Comparison of ENCODE assay signal across 21 cellular contexts in genomic region chr12:47094804-47095203, GRCh38. TPM values are rescaled to one million over a fixed set of nuclear protein-coding genes. Genes with fewer than 3 reads are reported as not detected.
A peak's percentile ranks its signal among the peaks of the same experiment; 100 is the strongest.
DNase-seq lines count a peak whose midpoint lies in the region; ATAC-seq, FAIRE-seq and TF ChIP-seq lines count a peak whose summit lies in the region.
"Had no signal": no experiment of that assay in that cellular context is flagged by ENCODE, and none has a peak within 500 bp of the region (broad histone marks: within the 10 kb centered on the region; RNA-seq: fewer than 3 reads in every experiment).

No MANE protein-coding gene starts in this region.

- TF ChIP-seq RAD21 in A549 (conservative IDR thresholded peaks at IDR 0.05 in 1 of 2, IDR thresholded peaks at IDR 0.05 in 1 of 2), result peak in 1 of 2 experiments; percentile 24; a peak in 1 of 5 replicates

- peak overlapping the region; percentile 15; the same call in 1 of the 3 replicates for H3K4me3 ChIP-seq in A549
- H3K4me3 ChIP-seq in GM23248, result no peak overlapping the region
- no peak overlapping the region for H3K4me3 ChIP-seq in RWPE2 (ENCODE audit: severe bottlenecking)
- H3K4me3 ChIP-seq: sigmoid colon had no signal

- WGBS in A549 (ENCODE audit: missing lambda C conversion rate), result 0% methylated on average over 4 of the region's 4 CpGs
- 90 to 91% methylated on average over 4 of the region's 4 CpGs for whole genome bisulfite sequencing in GM23248 (ENCODE audit: low coverage in 1 of 2, low lambda C conversion rate in 2 of 2, missing lambda C conversion rate in 2 of 2), 2 experiments

- H3K4me2 ChIP-seq in A549 (peak overlapping the region; percentile 70), GM23248 (ENCODE audit: unreplicated experiment) (peak overlapping the region; percentile 54)

- H4K20me1 ChIP-seq in GM23248 (ENCODE audit: insufficient read depth), result no peaks in the 10 kb centered on the region

- no peaks in the 10 kb centered on the region for H3K9me2 ChIP-seq in GM23248 (ENCODE audit: insufficient read depth)

- ATAC-seq in A549, result peak in 1 of 2 experiments; percentile 60; a peak in 3 of 6 replicates
- no peak for ATAC-seq in RWPE2 (ENCODE audit: low read depth)
- ATAC-seq in foreskin keratinocyte, result peak; percentile 64
- no peak for ATAC-seq in HG03108 (IDR thresholded peaks at IDR 0.05; ENCODE audit: unreplicated experiment)
- ATAC-seq in GM18858 (IDR thresholded peaks at IDR 0.05; ENCODE audit: unreplicated experiment), result no peak
- ATAC-seq in Right ventricle myocardium inferior, result no peak
- ATAC-seq: HepG2, left colon had no signal

- no peaks in the 10 kb centered on the region for H3K79me2 ChIP-seq in GM23248 (ENCODE audit: insufficient read depth)

- H3K36me3 ChIP-seq in GM23248 (ENCODE audit: low read depth) (no peaks in the 10 kb centered on the region), RWPE2 (ENCODE audit: low read depth) (peaks cover 4% of the 10 kb centered on the region; the same call in 1 of the 2 replicates)
- H3K36me3 ChIP-seq: sigmoid colon had no signal

- peaks cover 22% of the 10 kb centered on the region for H3K9me3 ChIP-seq in A549
- no peaks in the 10 kb centered on the region for H3K9me3 ChIP-seq in GM23248 (ENCODE audit: low read depth)
- no peaks in the 10 kb centered on the region for H3K9me3 ChIP-seq in RWPE2 (ENCODE audit: severe bottlenecking)
- H3K9me3 ChIP-seq: sigmoid colon had no signal

- peaks cover 19% of the 10 kb centered on the region; the same call in 1 of the 2 replicates for H3F3A ChIP-seq in GM23248 (ENCODE audit: insufficient read depth)

- TF ChIP-seq EP300 in A549 (IDR thresholded peaks at IDR 0.05), result peak; percentile 64 to 69; a peak in 2 of 5 replicates

- peak in 1 of 2 experiments; percentile 89 for DNase-seq in A549 (ENCODE audit: low read depth in 1 of 2, low spot score in 1 of 2)
- DNase-seq in GM23248, result no peak
- no peak for DNase-seq in RWPE2 (ENCODE audit: low spot score)
- DNase-seq in foreskin keratinocyte, result peak in 1 of 2 donors; percentile 85
- no peak for DNase-seq in Right ventricle myocardium inferior (ENCODE audit: missing footprints)
- no peak for DNase-seq in NK-92 (lab: John Stamatoyannopoulos, UW; ENCODE audit: unreplicated experiment)
- DNase-seq: effector CD4-positive, alpha-beta T cell; HCEC 1CT; hippocampal formation; left colon; NCI-H1092; NCI-H2107; SHP77; sigmoid colon; stimulated activated CD4-positive, alpha-beta T cell treated with anti-CD3 and anti-CD28 coated beads, Interleukin-4, amount 100 ng/mL, for 24 hours; stimulated activated CD8-positive, alpha-beta memory T cell treated with anti-CD3 and anti-CD28 coated beads, Interleukin-4, amount 100 ng/mL, for 48 hours; T-helper 2 cell had no signal

- H3K4me1 ChIP-seq in A549, result peaks cover 72% of the 10 kb centered on the region
- peaks cover 35% of the 10 kb centered on the region for H3K4me1 ChIP-seq in GM23248 (ENCODE audit: insufficient read depth)
- H3K4me1 ChIP-seq in RWPE2 (ENCODE audit: insufficient read depth, poor library complexity, severe bottlenecking), result peaks cover 51% of the 10 kb centered on the region
- peaks cover 46% of the 10 kb centered on the region for H3K4me1 ChIP-seq in foreskin keratinocyte

- H2AFZ ChIP-seq in GM23248, result no peak overlapping the region

- H3K27ac ChIP-seq in A549 (peak overlapping the region; percentile 91), GM23248 (no peak overlapping the region), RWPE2 (ENCODE audit: poor library complexity, severe bottlenecking) (peak overlapping the region; percentile 99), foreskin keratinocyte (peak overlapping the region; percentile 69)

- no peak for TF ChIP-seq POLR2A in A549 (IDR thresholded peaks at IDR 0.05; ENCODE audit: low read length)

- CTCF ChIA-PET in A549 (lab: Yijun Ruan, JAX), result interaction anchor here (1.0 to 2.3 kb wide), 7 partner anchors 12 to 302 kb away, joined by 3 to 17 read pairs (median 7); partner anchors contain the start of genes AMIGO2 and PCED1B

- in situ Hi-C loops in GM23248 (cut with MboI), result no loop called here

- intact Hi-C loops in Right ventricle myocardium inferior (cut with DNase I), result no loop called here

- FAIRE-seq in A549 (lab: Jason Lieb, UNC), result no peak
- FAIRE-seq: GM12892, HepG2 had no signal

- no peak overlapping the region for H3K9ac ChIP-seq in GM23248

- POLR2A ChIA-PET in A549 (lab: Yijun Ruan, JAX), result interaction anchor here (0.8 to 4.6 kb wide), 14 partner anchors 9 to 303 kb away, joined by 3 to 59 read pairs (median 12); partner anchors contain the start of genes AMIGO2 and PCED1B

- no peak for TF ChIP-seq CTCF in A549 (IDR thresholded peaks at IDR 0.05)
- no peak for TF ChIP-seq CTCF in RWPE2 (IDR thresholded peaks at IDR 0.05; ENCODE audit: poor library complexity, severe bottlenecking)
- TF ChIP-seq CTCF in foreskin keratinocyte (conservative IDR thresholded peaks at IDR 0.05), result no peak

- H3K27me3 ChIP-seq in GM23248 (replicated peaks; ENCODE audit: insufficient read depth) (no peaks in the 10 kb centered on the region), RWPE2 (ENCODE audit: insufficient read depth, poor library complexity, severe bottlenecking) (no peaks in the 10 kb centered on the region), foreskin keratinocyte (no peaks in the 10 kb centered on the region)
- H3K27me3 ChIP-seq: sigmoid colon had no signal

TF ChIP-seq in A549, 52 proteins besides CTCF, POLR2A, EP300 and RAD21 (continues in another document):
- TF ChIP-seq HOXA7 (CRISPR knock-in tag; IDR thresholded peaks at IDR 0.05) (no peak), POLR2AphosphoS2 (conservative IDR thresholded peaks at IDR 0.05; ENCODE audit: low read length) (no peak), SREBF2 (IDR thresholded peaks at IDR 0.05) (no peak), ZFP36 (IDR thresholded peaks at IDR 0.05; ENCODE audit: borderline replicate concordance, partially characterized antibody) (no peak), RARB (CRISPR knock-in tag; IDR thresholded peaks at IDR 0.05) (no peak), CBX8 (IDR thresholded peaks at IDR 0.05) (no peak), FOSL2 (IDR thresholded peaks at IDR 0.05) (peak; percentile 13; the same call in 1 of the 2 replicates), FOSL2 (CRISPR knock-in tag; IDR thresholded peaks at IDR 0.05) (peak; percentile 78), GATA3 (IDR thresholded peaks at IDR 0.05; ENCODE audit: borderline replicate concordance) (peak; percentile 77), ZNF302 (CRISPR knock-in tag; IDR thresholded peaks at IDR 0.05) (0 out of 2 replicates have a peak, but pooled peaks have one; percentile 44), CBX2 (IDR thresholded peaks at IDR 0.05; ENCODE audit: borderline replicate concordance, low read depth) (no peak), BHLHE40 (IDR thresholded peaks at IDR 0.05; ENCODE audit: low read depth, low read length) (0 out of 2 replicates have a peak, but pooled peaks have one; percentile 14), PHF8 (IDR thresholded peaks at IDR 0.05; ENCODE audit: borderline replicate concordance, low read depth) (no peak), ATOH8 (CRISPR knock-in tag; IDR thresholded peaks at IDR 0.05; ENCODE audit: low read depth) (0 out of 2 replicates have a peak, but pooled peaks have one; percentile 51), EHMT2 (IDR thresholded peaks at IDR 0.05; ENCODE audit: low read depth) (no peak), CHD4 (IDR thresholded peaks at IDR 0.05; ENCODE audit: borderline replicate concordance) (no peak), NR3C1 (IDR thresholded peaks at IDR 0.05) (no peak)
- TF ChIP-seq, protein P1, sequence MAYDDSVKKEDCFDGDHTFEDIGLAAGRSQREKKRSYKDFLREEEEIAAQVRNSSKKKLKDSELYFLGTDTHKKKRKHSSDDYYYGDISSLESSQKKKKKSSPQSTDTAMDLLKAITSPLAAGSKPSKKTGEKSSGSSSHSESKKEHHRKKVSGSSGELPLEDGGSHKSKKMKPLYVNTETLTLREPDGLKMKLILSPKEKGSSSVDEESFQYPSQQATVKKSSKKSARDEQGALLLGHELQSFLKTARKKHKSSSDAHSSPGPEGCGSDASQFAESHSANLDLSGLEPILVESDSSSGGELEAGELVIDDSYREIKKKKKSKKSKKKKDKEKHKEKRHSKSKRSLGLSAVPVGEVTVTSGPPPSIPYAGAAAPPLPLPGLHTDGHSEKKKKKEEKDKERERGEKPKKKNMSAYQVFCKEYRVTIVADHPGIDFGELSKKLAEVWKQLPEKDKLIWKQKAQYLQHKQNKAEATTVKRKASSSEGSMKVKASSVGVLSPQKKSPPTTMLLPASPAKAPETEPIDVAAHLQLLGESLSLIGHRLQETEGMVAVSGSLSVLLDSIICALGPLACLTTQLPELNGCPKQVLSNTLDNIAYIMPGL (CRISPR knock-in tag; IDR thresholded peaks at IDR 0.05; ENCODE audit: borderline replicate concordance), result no peak

RNA-seq across cellular contexts. Expression of gene AMIGO2, which starts 15.0 kb away (rescaled TPM):
- polyA plus RNA-seq in A549 (2011; rRNA removed) (636 and 690 TPM in 2 replicates), A549 (2017; fragmentation: RNase III; extraction: RNeasy Plus Mini Kit Qiagen cat#74134 plus additional on column Dnase treatment) (196 to 288 TPM (median 273 TPM) in 3 replicates), GM23248 (2016; fragmentation: Nextera tagmentation; extraction: Ambion mirVana) (19.6 and 20.5 TPM in 2 replicates), foreskin keratinocyte (42.7 and 48.4 TPM in 2 replicates)
- 131 and 181 TPM in 2 replicates for polyA plus RNA-seq in A549 (2012; cell fraction: cytosol; rRNA removed)
- polyA plus RNA-seq in A549 (2012; cell fraction: nucleus; rRNA removed), result 104 and 164 TPM in 2 replicates
- polyA minus RNA-seq in A549 (2011; rRNA and poly(A)+ RNA removed), result 293 and 311 TPM in 2 replicates
- total RNA-seq in GM23248 (2014; rRNA removed; shearing (Covaris generic)), result 25.7 and 29.9 TPM in 2 replicates
- total RNA-seq in foreskin keratinocyte (68.7 and 92.9 TPM in 2 replicates), Right ventricle myocardium inferior (2.7 TPM)
- total RNA-seq: HepG2 had no signal
- polyA plus RNA-seq: HepG2 had no signal

RNA-seq across cellular contexts. Expression of gene PCED1B, which starts 15.4 kb away (rescaled TPM):
- polyA plus RNA-seq in A549 (2011; rRNA removed), result 74.6 and 92.2 TPM in 2 replicates
- 104 and 133 TPM in 2 replicates for polyA plus RNA-seq in A549 (2012; cell fraction: cytosol; rRNA removed)
- 247 TPM in 2 replicates for polyA plus RNA-seq in A549 (2012; cell fraction: nucleus; rRNA removed)
- 92.7 to 122 TPM (median 108 TPM) in 3 replicates for polyA plus RNA-seq in A549 (2017; fragmentation: RNase III; extraction: RNeasy Plus Mini Kit Qiagen cat#74134 plus additional on column Dnase treatment)
- 75.0 and 84.8 TPM in 2 replicates for polyA minus RNA-seq in A549 (2011; rRNA and poly(A)+ RNA removed)
- 2.9 and 3.5 TPM in 2 replicates for total RNA-seq in GM23248 (2014; rRNA removed; shearing (Covaris generic))
- 2.7 and 3.6 TPM in 2 replicates for polyA plus RNA-seq in GM23248 (2016; fragmentation: Nextera tagmentation; extraction: Ambion mirVana)
- total RNA-seq in foreskin keratinocyte, result 3.4 and 4.8 TPM in 2 replicates
- polyA plus RNA-seq in foreskin keratinocyte, result 6.0 and 7.1 TPM in 2 replicates
- total RNA-seq in Right ventricle myocardium inferior, result 0.89 TPM
